8 cellular contexts compared by ENCODE assay signal in the genomic region with DNA sequence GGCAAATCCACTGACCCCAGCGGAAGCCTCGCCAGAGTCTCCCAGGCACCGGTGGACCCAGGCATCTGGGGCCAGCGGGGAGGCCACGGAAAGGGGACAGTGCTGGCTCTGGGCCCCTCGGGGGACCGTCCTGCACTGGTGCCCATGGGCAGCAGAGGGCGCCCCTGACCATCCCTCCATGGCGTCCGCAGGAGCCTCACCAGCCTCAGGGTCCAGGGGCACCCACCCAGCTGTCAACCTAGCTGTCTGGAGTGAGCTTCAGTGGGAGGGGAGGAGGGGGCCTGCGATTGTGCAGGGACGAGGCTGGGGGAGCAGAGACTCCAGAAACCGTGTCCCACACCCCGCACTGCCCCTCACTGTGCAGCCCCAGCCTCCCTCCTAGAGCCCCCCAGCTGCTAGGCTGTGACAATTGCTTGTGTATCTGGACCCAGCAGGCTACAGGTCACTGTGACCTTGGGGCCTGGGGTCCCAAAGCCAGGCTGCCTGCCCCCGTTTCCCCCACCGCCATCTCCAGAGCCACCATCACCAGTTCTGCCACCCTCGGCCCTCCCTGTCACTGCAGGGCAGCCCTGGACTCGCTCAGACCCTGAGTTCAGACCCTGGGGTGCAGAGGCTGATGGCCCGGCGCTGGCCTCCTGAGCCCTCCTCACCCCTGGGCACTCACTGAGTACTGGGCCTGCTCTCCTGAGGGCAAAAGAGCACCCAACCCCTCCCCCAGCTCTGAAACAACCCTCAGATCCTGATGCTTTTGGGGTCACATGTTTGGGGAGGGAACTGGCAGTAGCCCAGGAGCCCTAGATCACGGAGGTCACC. TPM values are rescaled to one million over a fixed set of nuclear protein-coding genes. Genes with fewer than 3 reads are reported as not detected.
DNase-seq lines count a peak whose midpoint lies in the region; ATAC-seq and TF ChIP-seq lines count a peak whose summit lies in the region.

No MANE protein-coding gene starts in this region.

- peak overlapping the region; percentile 36; the same call in 1 of the 2 replicates for H3K27ac ChIP-seq in WERI-Rb-1
- H3K27ac ChIP-seq in subcutaneous abdominal adipose tissue (ENCODE audit: low read depth, low read length) = peak overlapping the region; percentile 60

- H3K36me3 ChIP-seq in WERI-Rb-1 (no peaks in the 10 kb centered on the region), mucosa of descending colon (ENCODE audit: low read depth) (no peaks in the 10 kb centered on the region), subcutaneous abdominal adipose tissue (ENCODE audit: control insufficient read depth in 5 of 5, insufficient read depth in 5 of 5, low read length in 5 of 5) (no peaks in the 10 kb centered on the region)

- H3K4me1 ChIP-seq in mucosa of descending colon (ENCODE audit: low read depth) = peaks cover 19% of the 10 kb centered on the region
- H3K4me1 ChIP-seq in subcutaneous abdominal adipose tissue (ENCODE audit: control insufficient read depth in 5 of 5, insufficient read depth in 5 of 5, low read length in 5 of 5) = peaks cover 5 to 50% (median 48%) of the 10 kb centered on the region in 5 donors

- TF ChIP-seq CTCF in WERI-Rb-1 (IDR thresholded peaks at IDR 0.05; ENCODE audit: low read depth, low read length) = peak; percentile 99
- TF ChIP-seq CTCF in mucosa of descending colon (IDR thresholded peaks at IDR 0.05) = peak; percentile 77

- DNase-seq in CD1c-positive myeloid dendritic cell (ENCODE audit: extremely low spot score) = peak; percentile 30
- DNase-seq in HK-2 (ENCODE audit: unreplicated experiment) = peak; percentile 44
- DNase-seq in WERI-Rb-1 = peak; percentile 87
- DNase-seq in effector CD4-positive, alpha-beta T cell = peak; percentile 31
- peak; percentile 55 to 68 (median 65) for DNase-seq in mucosa of descending colon
- no peak for DNase-seq in NCI-H146 treated with DMSO at 0.1 percent for 48 hours (lab: John Stamatoyannopoulos, UW; ENCODE audit: unreplicated experiment)

- peak; percentile 60 for ATAC-seq in mucosa of descending colon
- ATAC-seq in HG03520 (IDR thresholded peaks at IDR 0.05; ENCODE audit: unreplicated experiment) = no peak

- no peaks in the 10 kb centered on the region for H3K27me3 ChIP-seq in WERI-Rb-1 (ENCODE audit: insufficient read depth, low read depth, severe bottlenecking)
- H3K27me3 ChIP-seq in subcutaneous abdominal adipose tissue (ENCODE audit: control insufficient read depth in 5 of 5, insufficient read depth in 4 of 5, low read length in 5 of 5) = peaks cover 0 to 9% (median 3%) of the 10 kb centered on the region in 5 donors

- no peak overlapping the region for H3K9ac ChIP-seq in subcutaneous abdominal adipose tissue (ENCODE audit: low read length in 5 of 5)

- H3K4me3 ChIP-seq in WERI-Rb-1 (ENCODE audit: low read depth, low read length) (no peak overlapping the region), mucosa of descending colon (no peak overlapping the region), subcutaneous abdominal adipose tissue (ENCODE audit: low read depth in 1 of 5, low read length in 5 of 5) (no peak overlapping the region)

- H3K9me3 ChIP-seq in WERI-Rb-1 (ENCODE audit: severe bottlenecking) (no peaks in the 10 kb centered on the region), mucosa of descending colon (no peaks in the 10 kb centered on the region), subcutaneous abdominal adipose tissue (ENCODE audit: control insufficient read depth in 5 of 5, low read length in 5 of 5) (no peaks in the 10 kb centered on the region)

- intact Hi-C loops in mucosa of descending colon (cut with DNase I, micrococcal nuclease) = no loop called here

RNA-seq across cellular contexts. Expression of a gene that starts 10.7 kb away (rescaled TPM):
- total RNA-seq in mucosa of descending colon = 100 to 1,000 TPM in 2 of 3 donors, 10 to 100 TPM in 1; 45.0 to 663 (median 114) TPM
